ENCODE assay signal across 8 cellular contexts in genomic region chr12:6554168-6554989, GRCh38. TPM values are rescaled to one million over a fixed set of nuclear protein-coding genes. Genes with fewer than 3 reads are reported as not detected.
A peak's percentile ranks its signal among the peaks of the same experiment; 100 is the strongest.
DNase-seq lines count a peak whose midpoint lies in the region; ATAC-seq and TF ChIP-seq lines count a peak whose summit lies in the region.

No MANE protein-coding gene starts in this region.

- H3K9me3 Mint-ChIP-seq in activated naive CD8-positive, alpha-beta T cell treated with anti-CD3 and anti-CD28 coated beads, Interleukin-2, amount 10 ng/mL, durations not matched to agents 7 days and 5 days: no peaks in the 10 kb centered on the region

- peaks cover 38% of the 10 kb centered on the region for H3K4me1 Mint-ChIP-seq in activated naive CD8-positive, alpha-beta T cell treated with anti-CD3 and anti-CD28 coated beads, Interleukin-2, amount 10 ng/mL, durations not matched to agents 7 days and 5 days

- peak overlapping the region; percentile 70 to 93; a peak in 3 of 4 replicates for H3K27ac ChIP-seq in SK-N-SH (ENCODE audit: low read depth in 2 of 2, low read length in 1 of 2)
- peak overlapping the region; percentile 65 for H3K27ac ChIP-seq in parathyroid adenoma

- no peak for TF ChIP-seq EP300 in SK-N-SH (IDR thresholded peaks at IDR 0.05; ENCODE audit: borderline replicate concordance in 1 of 2, low read depth in 1 of 2, low read length in 1 of 2)

- H3K4me3 ChIP-seq in SK-N-SH (ENCODE audit: low read depth in 2 of 2, low read length in 1 of 2) (peak overlapping the region; percentile 79 to 85), parathyroid adenoma (ENCODE audit: low read depth, low read length) (peak overlapping the region; percentile 30)

- peaks cover 65% of the 10 kb centered on the region for H3F3A ChIP-seq in SK-N-SH (replicated peaks; ENCODE audit: insufficient read depth)

- H3K27me3 ChIP-seq in SK-N-SH (ENCODE audit: insufficient read depth) (no peaks in the 10 kb centered on the region), parathyroid adenoma (ENCODE audit: control insufficient read depth, insufficient read depth, low read length) (no peaks in the 10 kb centered on the region)

- DNase-seq in C1 segment of cervical spinal cord (lab: John Stamatoyannopoulos, UW): peak in 13 of 14 donors; percentile 34 to 87 (median 69)
- peak; percentile 81 for DNase-seq in HT-29 (ENCODE audit: low spot score)
- peak; percentile 89 for DNase-seq in SK-N-SH
- DNase-seq in activated naive CD8-positive, alpha-beta T cell treated with anti-CD3 and anti-CD28 coated beads, Interleukin-2, amount 10 ng/mL, durations not matched to agents 7 days and 5 days: peak; percentile 73
- peak; percentile 86 for DNase-seq in Right ventricle myocardium superior
- no peak for DNase-seq in NCI-H1048 (lab: John Stamatoyannopoulos, UW)

- no peak overlapping the region for H2AFZ ChIP-seq in SK-N-SH (ENCODE audit: low read depth)
- peak overlapping the region; percentile 65 for H2AFZ ChIP-seq in parathyroid adenoma

- H3K4me1 ChIP-seq in SK-N-SH (ENCODE audit: control insufficient read depth in 1 of 2, insufficient read depth in 2 of 2, low read depth in 1 of 2, low read length in 1 of 2): peaks cover 36 to 41% of the 10 kb centered on the region in 2 experiments
- peaks cover 39% of the 10 kb centered on the region for H3K4me1 ChIP-seq in parathyroid adenoma

- H3K9me2 ChIP-seq in SK-N-SH: no peaks in the 10 kb centered on the region

- ATAC-seq in GM19043 (IDR thresholded peaks at IDR 0.05; ENCODE audit: low read depth, unreplicated experiment) (peak; percentile 54), Right ventricle myocardium superior (ENCODE audit: poor library complexity) (peak; percentile 52)
- ATAC-seq in activated naive CD8-positive, alpha-beta T cell treated with anti-CD3 and anti-CD28 coated beads, Interleukin-2, amount 10 ng/mL, durations not matched to agents 7 days and 5 days (ENCODE audit: low read depth): peak; percentile 38

- H3K9me3 ChIP-seq in SK-N-SH: no peaks in the 10 kb centered on the region
- H3K9me3 ChIP-seq in parathyroid adenoma (ENCODE audit: control insufficient read depth, low read length): no peaks in the 10 kb centered on the region

- peaks cover 10% of the 10 kb centered on the region for H3K36me3 Mint-ChIP-seq in activated naive CD8-positive, alpha-beta T cell treated with anti-CD3 and anti-CD28 coated beads, Interleukin-2, amount 10 ng/mL, durations not matched to agents 7 days and 5 days

- peaks cover 9% of the 10 kb centered on the region; the same call in 1 of the 2 replicates for H4K20me1 ChIP-seq in SK-N-SH (ENCODE audit: insufficient read depth)

- H3K27me3 Mint-ChIP-seq in activated naive CD8-positive, alpha-beta T cell treated with anti-CD3 and anti-CD28 coated beads, Interleukin-2, amount 10 ng/mL, durations not matched to agents 7 days and 5 days: no peaks in the 10 kb centered on the region

- H3K79me2 ChIP-seq in SK-N-SH (ENCODE audit: insufficient read depth) (peaks cover 77% of the 10 kb centered on the region), parathyroid adenoma (no peaks in the 10 kb centered on the region)

- peak overlapping the region; percentile 70; the same call in 1 of the 2 replicates for H3K9ac ChIP-seq in SK-N-SH
- no peak overlapping the region for H3K9ac ChIP-seq in parathyroid adenoma

- peak overlapping the region; percentile 84 for H3K4me3 Mint-ChIP-seq in activated naive CD8-positive, alpha-beta T cell treated with anti-CD3 and anti-CD28 coated beads, Interleukin-2, amount 10 ng/mL, durations not matched to agents 7 days and 5 days

- 30% methylated on average over 18 of the region's 21 CpGs for WGBS in SK-N-SH (ENCODE audit: low lambda C conversion rate)

- peak overlapping the region; percentile 89 for H3K4me2 ChIP-seq in SK-N-SH
- H3K4me2 ChIP-seq in parathyroid adenoma (ENCODE audit: low read length): peak overlapping the region; percentile 41

- TF ChIP-seq CTCF in SK-N-SH (IDR thresholded peaks at IDR 0.05) (peak; percentile 69), parathyroid adenoma (IDR thresholded peaks at IDR 0.05) (peak; percentile 81)

- POLR2A ChIA-PET in SK-N-SH (lab: Yijun Ruan, JAX): interaction anchor here (0.6 to 6.1 kb wide), 8 partner anchors 10 to 184 kb away, joined by 3 to 73 read pairs (median 4); partner anchors contain the start of genes GAPDH, MRPL51, NOP2 and VAMP1
- POLR2A ChIA-PET in activated naive CD8-positive, alpha-beta T cell treated with anti-CD3 and anti-CD28 coated beads, Interleukin-2, amount 10 ng/mL, durations not matched to agents 7 days and 5 days (lab: Charles Lee): interaction anchor here (1.1 to 1.7 kb wide), 4 partner anchors 14 to 131 kb away, joined by 3 to 5 read pairs (median 4); partner anchors contain the start of gene MRPL51

- TF ChIP-seq RAD21 in SK-N-SH (IDR thresholded peaks at IDR 0.05; ENCODE audit: low read length): peak; percentile 51

- CTCF ChIA-PET in SK-N-SH (lab: Yijun Ruan, JAX): interaction anchor here (0.8 to 14.7 kb wide), 19 partner anchors 9 to 279 kb away, joined by 3 to 228 read pairs (median 5); partner anchors contain the start of genes GAPDH, NOP2 and ZNF384

- H3K36me3 ChIP-seq in SK-N-SH (replicated peaks in 1 of 2; ENCODE audit: control insufficient read depth in 1 of 2, insufficient read depth in 2 of 2, low read length in 1 of 2) (peaks cover 13 to 20% of the 10 kb centered on the region in 2 experiments), parathyroid adenoma (ENCODE audit: control insufficient read depth, insufficient read depth, low read length) (no peaks in the 10 kb centered on the region)

- intact Hi-C loops in Right ventricle myocardium superior (cut with DNase I): no loop called here

- H3K27ac Mint-ChIP-seq in activated naive CD8-positive, alpha-beta T cell treated with anti-CD3 and anti-CD28 coated beads, Interleukin-2, amount 10 ng/mL, durations not matched to agents 7 days and 5 days: peak overlapping the region; percentile 51

TF ChIP-seq in SK-N-SH, 30 proteins besides CTCF, POLR2A, EP300 and RAD21 (continues in another document):
- TF ChIP-seq PBX3 (IDR thresholded peaks at IDR 0.05): peak; percentile 96
- TF ChIP-seq NFIC (IDR thresholded peaks at IDR 0.05; ENCODE audit: borderline replicate concordance): peak; percentile 66
- peak; percentile 52; the same call in 1 of the 2 replicates for TF ChIP-seq SMC3 (IDR thresholded peaks at IDR 0.05; ENCODE audit: low read depth, low read length)
- TF ChIP-seq MXI1 (IDR thresholded peaks at IDR 0.05; ENCODE audit: low read depth, low read length): peak; percentile 63; the same call in 1 of the 2 replicates

RNA-seq across cellular contexts. Expression of gene IFFO1, which starts 1.5 kb away (rescaled TPM):
- total RNA-seq in HT-29 (2014; rRNA removed; shearing (Covaris generic)): 0.37 and 0.41 TPM in 2 replicates
- 50.1 and 50.6 TPM in 2 replicates for polyA plus RNA-seq in SK-N-SH (2012; rRNA removed)
- polyA plus RNA-seq in SK-N-SH (2012; cell fraction: cytosol; rRNA removed): 16.0 and 21.0 TPM in 2 replicates
- polyA plus RNA-seq in SK-N-SH (2012; cell fraction: nucleus; rRNA removed): 274 and 306 TPM in 2 replicates
- total RNA-seq in activated naive CD8-positive, alpha-beta T cell treated with anti-CD3 and anti-CD28 coated beads, Interleukin-2, amount 10 ng/mL, durations not matched to agents 7 days and 5 days: 10 to 100 TPM; 35.8 to 37.5 TPM
- total RNA-seq in Right ventricle myocardium superior: 14.1 TPM

RNA-seq across cellular contexts. Expression of gene NOP2, which starts 13.7 kb away (rescaled TPM):
- total RNA-seq in HT-29 (2014; rRNA removed; shearing (Covaris generic)): 73.5 and 74.9 TPM in 2 replicates
- polyA plus RNA-seq in SK-N-SH (2012; rRNA removed): 64.5 and 76.2 TPM in 2 replicates
- polyA plus RNA-seq in SK-N-SH (2012; cell fraction: cytosol; rRNA removed): 45.2 and 46.3 TPM in 2 replicates
- 283 and 315 TPM in 2 replicates for polyA plus RNA-seq in SK-N-SH (2012; cell fraction: nucleus; rRNA removed)
- total RNA-seq in activated naive CD8-positive, alpha-beta T cell treated with anti-CD3 and anti-CD28 coated beads, Interleukin-2, amount 10 ng/mL, durations not matched to agents 7 days and 5 days: 10 to 100 TPM; 76.1 to 78.6 TPM
- total RNA-seq in Right ventricle myocardium superior: 14.8 TPM

RNA-seq across cellular contexts. Expression of gene GAPDH, which starts 20.1 kb away (rescaled TPM):
- total RNA-seq in HT-29 (2014; rRNA removed; shearing (Covaris generic)): 6,490 and 6,870 TPM in 2 replicates
- 7,875 and 8,077 TPM in 2 replicates for polyA plus RNA-seq in SK-N-SH (2012; rRNA removed)
- polyA plus RNA-seq in SK-N-SH (2012; cell fraction: cytosol; rRNA removed): 5,050 and 6,344 TPM in 2 replicates
- 5,294 and 6,955 TPM in 2 replicates for polyA plus RNA-seq in SK-N-SH (2012; cell fraction: nucleus; rRNA removed)
- total RNA-seq in activated naive CD8-positive, alpha-beta T cell treated with anti-CD3 and anti-CD28 coated beads, Interleukin-2, amount 10 ng/mL, durations not matched to agents 7 days and 5 days: 1,000 to 10,000 TPM; 4,618 to 4,824 TPM
- 4,109 TPM for total RNA-seq in Right ventricle myocardium superior

RNA-seq across cellular contexts. Expression of gene CHD4, which starts 52.8 kb away (rescaled TPM):
- 253 and 269 TPM in 2 replicates for total RNA-seq in HT-29 (2014; rRNA removed; shearing (Covaris generic))
- 85.5 and 90.5 TPM in 2 replicates for polyA plus RNA-seq in SK-N-SH (2012; rRNA removed)
- polyA plus RNA-seq in SK-N-SH (2012; cell fraction: cytosol; rRNA removed): 63.2 and 74.4 TPM in 2 replicates
- polyA plus RNA-seq in SK-N-SH (2012; cell fraction: nucleus; rRNA removed): 200 and 254 TPM in 2 replicates
- total RNA-seq in activated naive CD8-positive, alpha-beta T cell treated with anti-CD3 and anti-CD28 coated beads, Interleukin-2, amount 10 ng/mL, durations not matched to agents 7 days and 5 days: 100 to 1,000 TPM; 273 to 277 TPM
- total RNA-seq in Right ventricle myocardium superior: 142 TPM

Comparison
In these comparisons a context has a peak if more than half of its experiments do, and no peak if none do; other contexts are left out.
1. RNA of gene IFFO1, which starts 1.5 kb away (total RNA-seq): 35.8 to 37.5 TPM in activated naive CD8-positive, alpha-beta T cell treated with anti-CD3 and anti-CD28 coated beads, Interleukin-2, amount 10 ng/mL, durations not matched to agents 7 days and 5 days and 14.1 TPM in Right ventricle myocardium superior (single experiment); 0.37 to 0.41 TPM in HT-29; every median in the first group is over 10 times any median in the second.
2. Peak in every context shown above with its lines, with median percentiles within 50 percentile points of each other: ATAC-seq.